Comparison of ENCODE assay signal across 18 cellular contexts in genomic region chr12:121830134-121830533, GRCh38. TPM values are rescaled to one million over a fixed set of nuclear protein-coding genes. Genes with fewer than 3 reads are reported as not detected.
DNase-seq lines count a peak whose midpoint lies in the region; TF ChIP-seq lines count a peak whose summit lies in the region.
"Had no signal": no experiment of that assay in that cellular context is flagged by ENCODE, and none has a peak within 500 bp of the region (broad histone marks: within the 10 kb centered on the region; RNA-seq: fewer than 3 reads in every experiment).

No MANE protein-coding gene starts in this region.

- no peaks in the 10 kb centered on the region for H3K4me1 Mint-ChIP-seq in mesothelial cell of epicardium

- no peak overlapping the region for H3K27ac Mint-ChIP-seq in mesothelial cell of epicardium
- H3K27ac Mint-ChIP-seq: CD8-positive, alpha-beta T cell had no signal

- H3K9me3 Mint-ChIP-seq in mesothelial cell of epicardium: no peaks in the 10 kb centered on the region
- H3K9me3 Mint-ChIP-seq: CD8-positive, alpha-beta T cell had no signal

- H3K36me3 ChIP-seq in cardiac muscle cell (peaks cover 11% of the 10 kb centered on the region), right atrium auricular region (peaks cover 56% of the 10 kb centered on the region), neutrophil (peaks cover 62% of the 10 kb centered on the region), stomach smooth muscle (ENCODE audit: control insufficient read depth in 2 of 2, insufficient read depth in 2 of 2, low read length in 2 of 2) (peaks cover 33 to 36% of the 10 kb centered on the region in 2 donors)

- peak overlapping the region; percentile 62 for H3K27ac ChIP-seq in cardiac muscle cell
- H3K27ac ChIP-seq in right atrium auricular region: peak overlapping the region in 1 of 2 donors; percentile 54
- peak overlapping the region; percentile 4; the same call in 1 of the 2 replicates for H3K27ac ChIP-seq in RWPE1
- peak overlapping the region; percentile 91 for H3K27ac ChIP-seq in neutrophil
- peak overlapping the region; percentile 6 for H3K27ac ChIP-seq in stomach smooth muscle (ENCODE audit: low read length)
- H3K27ac ChIP-seq: BLaER1, GM23248 had no signal

- H3K9ac ChIP-seq in stomach smooth muscle (ENCODE audit: low read length in 2 of 2): no peak overlapping the region
- H3K9ac ChIP-seq: BLaER1, GM23248 had no signal

- H3K4me1 ChIP-seq in cardiac muscle cell (ENCODE audit: low read depth): peaks cover 5% of the 10 kb centered on the region
- H3K4me1 ChIP-seq in right atrium auricular region: peaks cover 0 to 13% of the 10 kb centered on the region in 2 donors
- H3K4me1 ChIP-seq in neutrophil (ENCODE audit: control insufficient read depth in 1 of 2, insufficient read depth in 1 of 2, low read depth in 1 of 2, low read length in 1 of 2): peaks cover 38 to 44% of the 10 kb centered on the region in 2 experiments
- H3K4me1 ChIP-seq in stomach smooth muscle (ENCODE audit: control insufficient read depth, insufficient read depth, low read length): peaks cover 8% of the 10 kb centered on the region
- H3K4me1 ChIP-seq: BLaER1, Caco-2 had no signal

- H3K27me3 ChIP-seq in cardiac muscle cell (no peaks in the 10 kb centered on the region), right atrium auricular region (no peaks in the 10 kb centered on the region), neutrophil (no peaks in the 10 kb centered on the region), stomach smooth muscle (ENCODE audit: control insufficient read depth in 1 of 2, insufficient read depth in 2 of 2, low read length in 2 of 2) (no peaks in the 10 kb centered on the region)
- H3K27me3 ChIP-seq: BLaER1 had no signal

- DNase-seq in cardiac muscle cell (ENCODE audit: low read depth in 1 of 2, low spot score in 1 of 2) (no peak), right atrium auricular region (ENCODE audit: low spot score) (no peak), RWPE1 (ENCODE audit: low spot score) (no peak), COLO668 (lab: John Stamatoyannopoulos, UW; ENCODE audit: unreplicated experiment) (no peak), mesothelial cell of epicardium (ENCODE audit: low spot score in 2 of 2, unreplicated experiment in 2 of 2) (no peak), kidney glomerular epithelial cell (lab: John Stamatoyannopoulos, UW) (no peak)
- DNase-seq: 8988T; Caco-2; CD8-positive, alpha-beta T cell; GDM1; GM23248; IMR-90 had no signal

- H3K9me3 ChIP-seq in cardiac muscle cell (ENCODE audit: low read depth) (no peaks in the 10 kb centered on the region), right atrium auricular region (no peaks in the 10 kb centered on the region), neutrophil (no peaks in the 10 kb centered on the region), stomach smooth muscle (ENCODE audit: control insufficient read depth in 2 of 2, low read length in 2 of 2) (no peaks in the 10 kb centered on the region)
- H3K9me3 ChIP-seq: BLaER1, Caco-2 had no signal

- CTCF ChIA-PET in RWPE1 (lab: Yijun Ruan, JAX): no interaction called here

- H3K27me3 Mint-ChIP-seq in mesothelial cell of epicardium (ENCODE audit: low read depth): no peaks in the 10 kb centered on the region

- peaks cover 45% of the 10 kb centered on the region for H3K36me3 Mint-ChIP-seq in mesothelial cell of epicardium

- H3K4me3 ChIP-seq in cardiac muscle cell (no peak overlapping the region), right atrium auricular region (no peak overlapping the region), neutrophil (ENCODE audit: low read depth in 1 of 2, low read length in 1 of 2) (no peak overlapping the region), stomach smooth muscle (ENCODE audit: low read length in 2 of 2) (no peak overlapping the region)
- H3K4me3 ChIP-seq: BLaER1, GM23248 had no signal

- TF ChIP-seq CTCF in cardiac muscle cell (IDR thresholded peaks at IDR 0.05; ENCODE audit: low read depth, low read length): no peak
- no peak for TF ChIP-seq CTCF in right atrium auricular region (IDR thresholded peaks at IDR 0.05)
- TF ChIP-seq CTCF in RWPE1 (conservative IDR thresholded peaks at IDR 0.05; ENCODE audit: low read depth): no peak
- no peak for TF ChIP-seq CTCF in neutrophil (IDR thresholded peaks at IDR 0.05)
- no peak for TF ChIP-seq CTCF in mesothelial cell of epicardium (IDR thresholded peaks at IDR 0.05; ENCODE audit: unreplicated experiment)

- POLR2A ChIA-PET in RWPE1 (lab: Yijun Ruan, JAX; ENCODE audit: low non-redundant PET): no interaction called here

- no peak overlapping the region for H3K4me3 Mint-ChIP-seq in mesothelial cell of epicardium
- H3K4me3 Mint-ChIP-seq: CD8-positive, alpha-beta T cell had no signal

RNA-seq across cellular contexts. Expression of gene SETD1B, which starts 26.3 kb away (rescaled TPM):
- total RNA-seq in cardiac muscle cell (8.0 and 15.1 TPM in 2 replicates), right atrium auricular region (1 to 10 TPM; 6.0 to 9.3 TPM), mesothelial cell of epicardium (26.5 to 27.2 TPM (median 26.8 TPM) in 3 replicates)
- polyA plus RNA-seq in cardiac muscle cell: 2.4 and 3.8 TPM in 2 replicates

RNA-seq across cellular contexts. Expression of gene HPD, which starts 28.5 kb away (rescaled TPM):
- total RNA-seq in cardiac muscle cell (not detected in 2 replicates), right atrium auricular region (1 to 10 TPM in 1 of 2 donors, under 1 TPM in 1; 0.39 to 1.3 TPM), mesothelial cell of epicardium (0.16 TPM in 1 of 3 replicates, not detected in the others)
- 0.16 TPM in 1 of 2 replicates, not detected in the other for polyA plus RNA-seq in cardiac muscle cell
- total RNA-seq: A673; CD8-positive, alpha-beta T cell; Daoy; GM23248; H4 had no signal
- polyA plus RNA-seq: GM23248 had no signal

RNA-seq across cellular contexts. Expression of gene RHOF, which starts 36.6 kb away (rescaled TPM):
- total RNA-seq in cardiac muscle cell (30.0 and 56.3 TPM in 2 replicates), right atrium auricular region (10 to 100 TPM in 1 of 2 donors, 1 to 10 TPM in 1; 7.3 to 21.9 TPM), mesothelial cell of epicardium (33.0 to 37.8 TPM (median 33.8 TPM) in 3 replicates)
- polyA plus RNA-seq in cardiac muscle cell: 21.5 and 27.4 TPM in 2 replicates

RNA-seq across cellular contexts. Expression of gene PSMD9, which starts 58.5 kb away (rescaled TPM):
- total RNA-seq in cardiac muscle cell: 130 and 132 TPM in 2 replicates
- polyA plus RNA-seq in cardiac muscle cell: 78.4 and 110 TPM in 2 replicates
- 10 to 100 TPM; 33.2 to 59.2 TPM for total RNA-seq in right atrium auricular region
- 34.1 to 38.6 TPM (median 36.3 TPM) in 3 replicates for total RNA-seq in mesothelial cell of epicardium
